Comparison of ENCODE assay signal across 8 cellular contexts in the genomic region with DNA sequence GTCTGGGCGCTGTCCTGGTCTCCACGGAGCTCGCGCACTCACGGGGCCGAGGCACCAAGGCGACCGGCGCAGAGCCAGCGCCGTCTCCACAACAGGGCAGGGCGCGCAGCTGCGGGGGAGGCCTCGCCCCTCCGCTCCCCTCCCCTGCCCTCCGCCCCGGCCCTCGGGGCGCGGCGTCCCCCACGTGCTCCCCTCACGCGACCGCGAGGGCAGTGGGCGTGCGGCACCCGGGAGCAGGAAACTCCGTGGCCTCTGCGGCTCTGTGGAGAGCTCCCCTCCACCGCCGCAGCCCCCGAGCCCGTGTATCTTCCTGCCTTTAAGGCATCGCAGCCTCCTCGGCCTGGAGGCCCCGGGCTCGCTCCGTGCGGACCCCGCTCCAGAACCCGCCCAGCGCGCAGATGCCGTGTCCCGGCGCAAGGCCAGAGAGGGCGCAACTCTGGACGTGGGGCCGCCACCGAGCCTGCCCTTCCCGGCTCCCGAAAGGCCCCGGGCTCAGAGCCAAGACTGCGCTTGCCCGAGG. TPM values are rescaled to one million over a fixed set of nuclear protein-coding genes. Genes with fewer than 3 reads are reported as not detected.
DNase-seq lines count a peak whose midpoint lies in the region; ATAC-seq, FAIRE-seq and TF ChIP-seq lines count a peak whose summit lies in the region.

No MANE protein-coding gene starts in this region.

- TF ChIP-seq CTCF in D721Med (IDR thresholded peaks at IDR 0.05; ENCODE audit: insufficient read depth, missing control alignments) (peak; percentile 3), adrenal gland (IDR thresholded peaks at IDR 0.05) (peak in 1 of 6 experiments; percentile 6), right atrium auricular region (IDR thresholded peaks at IDR 0.05) (peak in 1 of 2 donors; percentile 28)

- intact Hi-C loops in adrenal gland (cut with DNase I): no loop called here

- H3K27ac ChIP-seq in SJSA1 (peak overlapping the region; percentile 83), adrenal gland (peak overlapping the region; percentile 76 to 97 (median 93)), right atrium auricular region (peak overlapping the region; percentile 95 to 99), rectal smooth muscle tissue (ENCODE audit: low read depth, low read length) (peak overlapping the region; percentile 96)

- H3K4me3 ChIP-seq in SJSA1 (peak overlapping the region; percentile 63), adrenal gland (peak overlapping the region; percentile 25 to 81 (median 49)), right atrium auricular region (peak overlapping the region; percentile 42 to 74), rectal smooth muscle tissue (ENCODE audit: low read length) (peak overlapping the region; percentile 82)

- peak overlapping the region; percentile 40 for H3K9ac ChIP-seq in rectal smooth muscle tissue (ENCODE audit: low read length)

- peaks cover 31% of the 10 kb centered on the region for H3K36me3 ChIP-seq in SJSA1
- peaks cover 0 to 18% of the 10 kb centered on the region in 2 donors for H3K36me3 ChIP-seq in adrenal gland (replicated peaks in 1 of 2)
- peaks cover 23% of the 10 kb centered on the region for H3K36me3 ChIP-seq in right atrium auricular region
- peaks cover 11% of the 10 kb centered on the region for H3K36me3 ChIP-seq in rectal smooth muscle tissue (ENCODE audit: control insufficient read depth, insufficient read depth, low read length)

- FAIRE-seq in D721Med (lab: Jason Lieb, UNC): no peak

- H3K9me3 ChIP-seq in SJSA1 (replicated peaks): no peaks in the 10 kb centered on the region
- H3K9me3 ChIP-seq in adrenal gland (replicated peaks in 1 of 3): no peaks in the 10 kb centered on the region
- H3K9me3 ChIP-seq in right atrium auricular region: no peaks in the 10 kb centered on the region

- ATAC-seq in GM19452 (IDR thresholded peaks at IDR 0.05; ENCODE audit: unreplicated experiment) (peak; percentile 26), HG03571 (IDR thresholded peaks at IDR 0.05; ENCODE audit: unreplicated experiment) (peak; percentile 27)

- H3K27me3 ChIP-seq in SJSA1 (replicated peaks) (no peaks in the 10 kb centered on the region), adrenal gland (no peaks in the 10 kb centered on the region), right atrium auricular region (no peaks in the 10 kb centered on the region), rectal smooth muscle tissue (ENCODE audit: control insufficient read depth, insufficient read depth, low read length) (peaks cover 2% of the 10 kb centered on the region)

- 0 to 1% (median 0%) methylated on average over 2 to 58 of the region's 58 CpGs for WGBS in adrenal gland, 4 donors

- TF ChIP-seq POLR2A in adrenal gland (IDR thresholded peaks at IDR 0.05): peak in 1 of 2 donors; percentile 23

- peaks cover 29% of the 10 kb centered on the region for H3K4me1 ChIP-seq in SJSA1 (replicated peaks)
- peaks cover 7 to 43% of the 10 kb centered on the region in 2 donors for H3K4me1 ChIP-seq in adrenal gland (replicated peaks in 1 of 2)
- peaks cover 0 to 74% of the 10 kb centered on the region in 2 donors for H3K4me1 ChIP-seq in right atrium auricular region
- H3K4me1 ChIP-seq in rectal smooth muscle tissue (ENCODE audit: control insufficient read depth, insufficient read depth, low read length): peaks cover 20% of the 10 kb centered on the region

- DNase-seq in D721Med (ENCODE audit: insufficient read length, low spot score): no peak
- peak in 1 of 2 experiments; percentile 69 for DNase-seq in SJSA1 (ENCODE audit: low read depth in 1 of 2, low spot score in 2 of 2)
- peak; percentile 72 to 81 (median 76) for DNase-seq in adrenal gland
- peak; percentile 76 for DNase-seq in right atrium auricular region (ENCODE audit: low spot score)
- no peak for DNase-seq in SK-N-DZ (ENCODE audit: low spot score)

RNA-seq across cellular contexts. Expression of gene TUBB4B, which starts 0.7 kb away (rescaled TPM):
- 229 and 232 TPM in 2 replicates for total RNA-seq in SJSA1 (2014; rRNA removed; shearing (Covaris generic))
- total RNA-seq in adrenal gland: 100 to 1,000 TPM in 6 of 8 donors, 10 to 100 TPM in 2; 69.9 to 362 (median 129) TPM
- 100 to 1,000 TPM; 105 to 211 (median 200) TPM for polyA plus RNA-seq in adrenal gland
- total RNA-seq in right atrium auricular region: 100 to 1,000 TPM; 310 to 394 TPM
- 521 and 591 TPM in 2 replicates for polyA plus RNA-seq in SK-N-DZ (2014; cell fraction: cytosol; rRNA removed)
- 321 and 345 TPM in 2 replicates for polyA plus RNA-seq in SK-N-DZ (2014; cell fraction: nucleus; rRNA removed)

RNA-seq across cellular contexts. Expression of gene SLC34A3, which starts 9.7 kb away (rescaled TPM):
- total RNA-seq in SJSA1 (2014; rRNA removed; shearing (Covaris generic)): not detected in 2 replicates
- total RNA-seq in adrenal gland (not detected), right atrium auricular region (not detected)
- not detected for polyA plus RNA-seq in adrenal gland
- polyA plus RNA-seq in SK-N-DZ (2014; cell fraction: cytosol; rRNA removed): 0.57 TPM in 1 of 2 replicates, not detected in the other
- polyA plus RNA-seq in SK-N-DZ (2014; cell fraction: nucleus; rRNA removed): 0.82 TPM in 1 of 2 replicates, not detected in the other

RNA-seq across cellular contexts. Expression of gene STPG3, which starts 10.7 kb away (rescaled TPM):
- not detected in 2 replicates for total RNA-seq in SJSA1 (2014; rRNA removed; shearing (Covaris generic))
- total RNA-seq in adrenal gland (1 to 10 TPM in 1 of 8 donors, under 1 TPM in 1, not detected in 6; 0.25 to 3.1 TPM), right atrium auricular region (not detected)
- under 1 TPM in 1 of 3 donors, not detected in 2; 0.32 TPM for polyA plus RNA-seq in adrenal gland
- not detected in 2 replicates for polyA plus RNA-seq in SK-N-DZ (2014; cell fraction: cytosol; rRNA removed)
- 0.70 and 1.4 TPM in 2 replicates for polyA plus RNA-seq in SK-N-DZ (2014; cell fraction: nucleus; rRNA removed)

RNA-seq across cellular contexts. Expression of gene RNF224, which starts 13.1 kb away (rescaled TPM):
- total RNA-seq in SJSA1 (2014; rRNA removed; shearing (Covaris generic)): not detected in 2 replicates
- not detected for total RNA-seq in adrenal gland
- not detected for polyA plus RNA-seq in adrenal gland
- total RNA-seq in right atrium auricular region: not detected
- 0.44 TPM in 1 of 2 replicates, not detected in the other for polyA plus RNA-seq in SK-N-DZ (2014; cell fraction: cytosol; rRNA removed)
- polyA plus RNA-seq in SK-N-DZ (2014; cell fraction: nucleus; rRNA removed): 0.75 TPM in 1 of 2 replicates, not detected in the other

RNA-seq across cellular contexts. Expression of gene NELFB, which starts 14.7 kb away (rescaled TPM):
- total RNA-seq in SJSA1 (2014; rRNA removed; shearing (Covaris generic)): 35.2 and 41.9 TPM in 2 replicates
- 10 to 100 TPM; 28.0 to 56.3 (median 41.1) TPM for total RNA-seq in adrenal gland
- 10 to 100 TPM; 10.9 to 48.3 (median 19.6) TPM for polyA plus RNA-seq in adrenal gland
- total RNA-seq in right atrium auricular region: 10 to 100 TPM; 30.0 to 38.0 TPM
- polyA plus RNA-seq in SK-N-DZ (2014; cell fraction: cytosol; rRNA removed): 116 TPM in 2 replicates
- 73.0 and 86.4 TPM in 2 replicates for polyA plus RNA-seq in SK-N-DZ (2014; cell fraction: nucleus; rRNA removed)

Comparison
In these comparisons a context has a peak if more than half of its experiments do, and no peak if none do; other contexts are left out.
1. DNase-seq: peak in adrenal gland (7 of 7) and right atrium auricular region (single experiment); none in D721Med (single experiment) and SK-N-DZ (single experiment).
2. Peak in every context shown above with its lines, with median percentiles within 50 percentile points of each other: H3K27ac ChIP-seq and H3K4me3 ChIP-seq.